Comparison of ENCODE assay signal across 16 cellular contexts in the genomic region with DNA sequence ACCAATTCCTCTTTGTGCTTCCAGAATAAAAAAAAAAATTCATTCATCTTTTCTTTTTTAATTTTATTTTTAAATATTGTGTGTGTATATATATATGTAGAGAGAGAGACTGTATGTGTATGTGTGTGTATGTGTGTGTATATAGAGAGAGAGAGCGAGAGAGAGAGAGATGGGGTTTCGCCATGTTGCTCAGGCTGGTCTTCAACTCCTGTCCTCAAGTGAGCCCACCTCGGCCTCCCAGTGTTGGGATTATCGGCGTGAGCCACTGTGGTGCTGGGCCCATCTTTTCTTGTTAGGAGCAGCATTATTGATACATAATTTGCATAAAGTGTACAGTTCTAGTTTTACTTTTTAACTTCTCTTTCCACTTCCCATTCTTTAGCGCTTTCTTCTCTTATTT. TPM values are rescaled to one million over a fixed set of nuclear protein-coding genes. Genes with fewer than 3 reads are reported as not detected.
DNase-seq lines count a peak whose midpoint lies in the region; ATAC-seq and TF ChIP-seq lines count a peak whose summit lies in the region.
"Had no signal": no experiment of that assay in that cellular context is flagged by ENCODE, and none has a peak within 500 bp of the region (broad histone marks: within the 10 kb centered on the region; RNA-seq: fewer than 3 reads in every experiment).

No MANE protein-coding gene starts in this region.

- no peaks in the 10 kb centered on the region for H3K9me2 ChIP-seq in SU-DHL-6 (replicated peaks; ENCODE audit: insufficient read depth, low read length)

- peaks cover 9% of the 10 kb centered on the region; the same call in 1 of the 2 replicates for H3F3A ChIP-seq in SU-DHL-6 (ENCODE audit: insufficient read depth)

- peak overlapping the region; percentile 78 for H3K4me2 ChIP-seq in SU-DHL-6 (ENCODE audit: low read depth, low read length, poor library complexity, severe bottlenecking)

- no peaks in the 10 kb centered on the region for H3K27me3 ChIP-seq in GM06990 (replicated peaks; ENCODE audit: control insufficient read depth, insufficient read depth, low read length)
- H3K27me3 ChIP-seq in SU-DHL-6 (ENCODE audit: low read length): no peaks in the 10 kb centered on the region
- H3K27me3 ChIP-seq in lower lobe of right lung (ENCODE audit: low read depth): no peaks in the 10 kb centered on the region
- H3K27me3 ChIP-seq: pancreas, right lobe of liver, tibial nerve had no signal

- no peak overlapping the region for H2AFZ ChIP-seq in SU-DHL-6 (ENCODE audit: low read depth, low read length, severe bottlenecking)

- peaks cover 21% of the 10 kb centered on the region for H3K4me1 ChIP-seq in lower lobe of right lung

- H4K20me1 ChIP-seq in SU-DHL-6 (ENCODE audit: low read depth, low read length): 0 out of 2 replicates have a peak, but pooled peaks cover 4% of the 10 kb centered on the region

- no peaks in the 10 kb centered on the region for H3K9me3 Mint-ChIP-seq in natural killer cell treated with Interleukin-12 subunit alpha and Interleukin-12 subunit beta and Interleukin-15 and Interleukin-18, amount 100 ng/mL, for 72 hours

- H3K27ac ChIP-seq in SU-DHL-6 (ENCODE audit: low read depth, low read length) (peak overlapping the region; percentile 50), lower lobe of right lung (no peak overlapping the region)
- H3K27ac ChIP-seq: pancreas, right lobe of liver, tibial nerve had no signal

- ATAC-seq in GM21526 (IDR thresholded peaks at IDR 0.05; ENCODE audit: low FRiP score, unreplicated experiment) (peak; percentile 20), lower lobe of right lung (no peak), HG03280 (IDR thresholded peaks at IDR 0.05; ENCODE audit: unreplicated experiment) (no peak), GM19467 (IDR thresholded peaks at IDR 0.05; ENCODE audit: unreplicated experiment) (no peak)
- ATAC-seq in natural killer cell treated with Interleukin-12 subunit alpha and Interleukin-12 subunit beta and Interleukin-15 and Interleukin-18, amount 100 ng/mL, for 72 hours: no peak
- ATAC-seq: pancreas, PC-3, right lobe of liver had no signal

- peak overlapping the region; percentile 58 for H3K4me3 ChIP-seq in GM06990 (replicated peaks; ENCODE audit: low read depth, low read length)
- H3K4me3 ChIP-seq in SU-DHL-6 (ENCODE audit: insufficient read depth, low read length, poor library complexity, severe bottlenecking): peak overlapping the region; percentile 32
- no peak overlapping the region for H3K4me3 ChIP-seq in lower lobe of right lung
- H3K4me3 ChIP-seq: pancreas, right lobe of liver, tibial nerve had no signal

- H3K79me2 ChIP-seq in SU-DHL-6 (ENCODE audit: insufficient read depth, low read length): peaks cover 89% of the 10 kb centered on the region

- no peaks in the 10 kb centered on the region for H3K27me3 Mint-ChIP-seq in natural killer cell treated with Interleukin-12 subunit alpha and Interleukin-12 subunit beta and Interleukin-15 and Interleukin-18, amount 100 ng/mL, for 72 hours

- H3K4me3 Mint-ChIP-seq in natural killer cell treated with Interleukin-12 subunit alpha and Interleukin-12 subunit beta and Interleukin-15 and Interleukin-18, amount 100 ng/mL, for 72 hours: peak overlapping the region; percentile 7

- H3K27ac Mint-ChIP-seq in natural killer cell treated with Interleukin-12 subunit alpha and Interleukin-12 subunit beta and Interleukin-15 and Interleukin-18, amount 100 ng/mL, for 72 hours: peak overlapping the region in 1 of 2 donors; percentile 37

- peaks cover 47 to 62% of the 10 kb centered on the region in 2 donors for H3K4me1 Mint-ChIP-seq in natural killer cell treated with Interleukin-12 subunit alpha and Interleukin-12 subunit beta and Interleukin-15 and Interleukin-18, amount 100 ng/mL, for 72 hours (ENCODE audit: low read depth in 2 of 2)

- peak; percentile 37 for DNase-seq in GM06990 (ENCODE audit: extremely low read depth, insufficient read length)
- DNase-seq in natural killer cell treated with Interleukin-12 subunit alpha and Interleukin-12 subunit beta and Interleukin-15 and Interleukin-18, amount 100 ng/mL, for 72 hours (ENCODE audit: low spot score): no peak
- DNase-seq in lower lobe of right lung: no peak
- DNase-seq in SKM-1 (lab: John Stamatoyannopoulos, UW; ENCODE audit: unreplicated experiment): no peak
- DNase-seq: activated CD8-positive, alpha-beta memory T cell treated with anti-CD3 and anti-CD28 coated beads for 24 hours; dermis blood vessel endothelial cell; NCI-H1105; pancreas; PC-3; right lobe of liver; stimulated activated naive CD4-positive, alpha-beta T cell treated with Interleukin-2 at 50 U/mL for 16 hours had no signal

- H3K9ac ChIP-seq in SU-DHL-6 (ENCODE audit: low read length): peak overlapping the region; percentile 28; the same call in 1 of the 2 replicates

- no peaks in the 10 kb centered on the region for H3K9me3 ChIP-seq in SU-DHL-6 (ENCODE audit: insufficient read depth, low read length)
- peaks cover 4% of the 10 kb centered on the region for H3K9me3 ChIP-seq in lower lobe of right lung
- H3K9me3 ChIP-seq: pancreas, right lobe of liver had no signal

- TF ChIP-seq CTCF in GM06990 (IDR thresholded peaks at IDR 0.05; ENCODE audit: insufficient read depth, low read length, poor library complexity, severe bottlenecking): no peak
- TF ChIP-seq CTCF in SU-DHL-6 (IDR thresholded peaks at IDR 0.05; ENCODE audit: insufficient read depth, low read length, poor library complexity, severe bottlenecking): no peak
- no peak for TF ChIP-seq CTCF in lower lobe of right lung (IDR thresholded peaks at IDR 0.05)

- H3K36me3 ChIP-seq in GM06990 (ENCODE audit: control insufficient read depth, insufficient read depth, low read length) (no peaks in the 10 kb centered on the region), SU-DHL-6 (ENCODE audit: low read length) (no peaks in the 10 kb centered on the region), lower lobe of right lung (no peaks in the 10 kb centered on the region)
- H3K36me3 ChIP-seq: pancreas, right lobe of liver, tibial nerve had no signal

- peaks cover 9% of the 10 kb centered on the region for H3K36me3 Mint-ChIP-seq in natural killer cell treated with Interleukin-12 subunit alpha and Interleukin-12 subunit beta and Interleukin-15 and Interleukin-18, amount 100 ng/mL, for 72 hours

- intact Hi-C loops in lower lobe of right lung (cut with DNase I): no loop called here

RNA-seq across cellular contexts. Expression of gene KDM6A, which starts 33.6 kb away (rescaled TPM):
- total RNA-seq in natural killer cell treated with Interleukin-12 subunit alpha and Interleukin-12 subunit beta and Interleukin-15 and Interleukin-18, amount 100 ng/mL, for 72 hours: 10 to 100 TPM; 31.9 to 68.6 TPM
- 27.0 TPM for total RNA-seq in lower lobe of right lung
